In genomic region chr19:43983912-43984686, GRCh38 we compare ENCODE assay signal across 7 cellular contexts. TPM values are rescaled to one million over a fixed set of nuclear protein-coding genes. Genes with fewer than 3 reads are reported as not detected.
DNase-seq lines count a peak whose midpoint lies in the region; ATAC-seq lines count a peak whose summit lies in the region.

Gene ZNF155 (plus strand): TSS chr19:43984188. CDS start chr19:43988544, 4,356 bp downstream.

- intact Hi-C loops in dendritic cell treated with granulocyte-macrophage colony-stimulating factor and Interleukin-4, amounts not matched to agents 40 ng/mL and 50 ng/mL, for 4 days (cut with micrococcal nuclease) = loop anchor here (1.0 kb wide), 3 partner anchors 18 to 129 kb away; partner anchors contain the start of genes ZNF225, ZNF230 and ZNF45
- intact Hi-C loops in left colon (cut with DNase I, micrococcal nuclease) = loop anchor here in 1 of 2 donors (2.0 kb wide), 1 partner anchor 67 kb away; no protein-coding TSS in a partner anchor

- H3K27me3 Mint-ChIP-seq in dendritic cell treated with granulocyte-macrophage colony-stimulating factor and Interleukin-4, amounts not matched to agents 40 ng/mL and 50 ng/mL, for 4 days = no peaks in the 10 kb centered on the region

- peaks cover 5% of the 10 kb centered on the region for H3K4me1 Mint-ChIP-seq in dendritic cell treated with granulocyte-macrophage colony-stimulating factor and Interleukin-4, amounts not matched to agents 40 ng/mL and 50 ng/mL, for 4 days (ENCODE audit: low read depth)

- peak within 1 kb of the TSS; percentile 88 for H3K27ac Mint-ChIP-seq in dendritic cell treated with granulocyte-macrophage colony-stimulating factor and Interleukin-4, amounts not matched to agents 40 ng/mL and 50 ng/mL, for 4 days

- peaks cover 28% of the 10 kb centered on the region for H3K36me3 Mint-ChIP-seq in dendritic cell treated with granulocyte-macrophage colony-stimulating factor and Interleukin-4, amounts not matched to agents 40 ng/mL and 50 ng/mL, for 4 days (ENCODE audit: low read depth)

- DNase-seq in NCI-H510A (lab: John Stamatoyannopoulos, UW) (peak; percentile 91), left colon (peak; percentile 84 to 95)
- peak; percentile 78 for DNase-seq in activated CD4-positive, alpha-beta T cell treated with anti-CD3 and anti-CD28 coated beads for 48 hours
- peak; percentile 34 to 36 for DNase-seq in stimulated activated CD4-positive, alpha-beta T cell treated with anti-CD3 and anti-CD28 coated beads, Interleukin-1b, Interleukin-23, amount 100 ng/mL, for 1 hour (ENCODE audit: low read depth in 2 of 2)

- peak within 1 kb of the TSS; percentile 90 for H3K4me3 Mint-ChIP-seq in dendritic cell treated with granulocyte-macrophage colony-stimulating factor and Interleukin-4, amounts not matched to agents 40 ng/mL and 50 ng/mL, for 4 days

- H3K9me3 Mint-ChIP-seq in dendritic cell treated with granulocyte-macrophage colony-stimulating factor and Interleukin-4, amounts not matched to agents 40 ng/mL and 50 ng/mL, for 4 days = peaks cover 20% of the 10 kb centered on the region

- peak; percentile 58 for ATAC-seq in GM18861 (IDR thresholded peaks at IDR 0.05; ENCODE audit: unreplicated experiment)
- ATAC-seq in HG03139 (IDR thresholded peaks at IDR 0.05; ENCODE audit: unreplicated experiment) = peak; percentile 85
- ATAC-seq in left colon = peak; percentile 100

RNA-seq across cellular contexts. Expression of gene ZNF155, which starts in this region (rescaled TPM):
- 1 to 10 TPM; 6.9 to 7.1 TPM for total RNA-seq in left colon

Comparison
In these comparisons a context has a peak if more than half of its experiments do, and no peak if none do; other contexts are left out.
1. Peak in every context shown above with its lines: DNase-seq and ATAC-seq.
2. DNase-seq: peak in every context shown above with its lines; median percentile 91 in NCI-H510A; 90 in left colon; 78 in activated CD4-positive, alpha-beta T cell treated with anti-CD3 and anti-CD28 coated beads for 48 hours; 35 in stimulated activated CD4-positive, alpha-beta T cell treated with anti-CD3 and anti-CD28 coated beads, Interleukin-1b, Interleukin-23, amount 100 ng/mL, for 1 hour.